ENCODE assay signal across 28 cellular contexts in genomic region chr5:14481299-14481799, GRCh38.
"Had no signal": no experiment of that assay in that cellular context is flagged by ENCODE, and none has a peak within 500 bp of the region (broad histone marks: within the 10 kb centered on the region; RNA-seq: fewer than 3 reads in every experiment).

No MANE protein-coding gene starts in this region.

- H3K27ac ChIP-seq: epithelial cell of prostate, gastrocnemius medialis, neutrophil, pancreas, right lobe of liver, stomach, thyroid gland had no signal

- H3K36me3 Mint-ChIP-seq: naive thymus-derived CD8-positive, alpha-beta T cell had no signal

- H3K4me3 ChIP-seq: dorsolateral prefrontal cortex, gastrocnemius medialis, pancreas, right lobe of liver, smooth muscle cell, stomach, thyroid gland had no signal

- H3K36me3 ChIP-seq: neutrophil had no signal

- H3K27me3 Mint-ChIP-seq: naive thymus-derived CD8-positive, alpha-beta T cell had no signal

- H3K9me3 Mint-ChIP-seq: endodermal cell; naive thymus-derived CD8-positive, alpha-beta T cell; neural crest cell; stimulated activated effector memory CD8-positive, alpha-beta T cell treated with anti-CD3 and anti-CD28 coated beads, Interleukin-12 subunit alpha, Interleukin-12 subunit beta, amount 100 ng/mL, for 72 hours had no signal

- H3K9me3 ChIP-seq: gastrocnemius medialis, neutrophil, pancreas, right lobe of liver, stomach, thyroid gland had no signal

- H3K27me3 ChIP-seq: dorsolateral prefrontal cortex, gastrocnemius medialis, neutrophil, pancreas, right lobe of liver, stomach, thyroid gland had no signal

- FAIRE-seq: keratinocyte, pancreas had no signal

- H3K27ac Mint-ChIP-seq: endodermal cell; stimulated activated effector memory CD8-positive, alpha-beta T cell treated with anti-CD3 and anti-CD28 coated beads, Interleukin-12 subunit alpha, Interleukin-12 subunit beta, amount 100 ng/mL, for 72 hours had no signal

- H3K4me1 Mint-ChIP-seq: endodermal cell, neural crest cell had no signal

- H3K4me1 ChIP-seq: gastrocnemius medialis, pancreas, right lobe of liver, stomach, thyroid gland had no signal

- ATAC-seq: esophagus mucosa; gastrocnemius medialis; left lobe of liver; naive thymus-derived CD8-positive, alpha-beta T cell; pancreas; stimulated activated effector memory CD8-positive, alpha-beta T cell treated with anti-CD3 and anti-CD28 coated beads, Interleukin-12 subunit alpha, Interleukin-12 subunit beta, amount 100 ng/mL, for 72 hours had no signal

- DNase-seq: cortex of kidney; dorsolateral prefrontal cortex; effector CD4-positive, alpha-beta T cell; endodermal cell; foreskin fibroblast; gastrocnemius medialis; mammary epithelial cell; mesendoderm; midbrain; naive thymus-derived CD8-positive, alpha-beta T cell; pancreas; retina; right lobe of liver; stimulated activated CD4-positive, alpha-beta T cell treated with anti-CD3 and anti-CD28 coated beads, Interleukin-12 subunit alpha, Interleukin-12 subunit beta, amount 100 ng/mL, for 4 hours; stimulated activated CD4-positive, alpha-beta T cell treated with anti-CD3 and anti-CD28 coated beads, Interleukin-1b, Interleukin-23, amount 100 ng/mL, for 48 hours; stimulated activated CD4-positive, alpha-beta T cell treated with anti-CD3 and anti-CD28 coated beads, Interleukin-4, amount 100 ng/mL, for 24 hours; stimulated activated naive CD4-positive, alpha-beta T cell treated with Interleukin-2 at 50 U/mL for 16 hours; stomach; thyroid gland; trophoblast cell had no signal

- H3K4me3 Mint-ChIP-seq: endodermal cell; naive thymus-derived CD8-positive, alpha-beta T cell; neural crest cell; stimulated activated effector memory CD8-positive, alpha-beta T cell treated with anti-CD3 and anti-CD28 coated beads, Interleukin-12 subunit alpha, Interleukin-12 subunit beta, amount 100 ng/mL, for 72 hours had no signal

- H3K4me2 ChIP-seq: smooth muscle cell had no signal
